ENCODE assay signal across 1 cellular context in genomic region chr10:103082683-103083082, GRCh38.
TF ChIP-seq lines count a peak whose summit lies in the region.

No MANE protein-coding gene starts in this region.

TF ChIP-seq in IMR-90, 13 proteins besides CTCF, POLR2A, EP300 and RAD21:
- TF ChIP-seq CEBPB (IDR thresholded peaks at IDR 0.05; ENCODE audit: low read depth, low read length) (0 out of 2 replicates have a peak, but pooled peaks have one; percentile 33), CHD1 (IDR thresholded peaks at IDR 0.05; ENCODE audit: low read depth, low read length) (no peak), FOS (IDR thresholded peaks at IDR 0.05; ENCODE audit: low read depth, low read length) (no peak), MAZ (IDR thresholded peaks at IDR 0.05; ENCODE audit: borderline replicate concordance, low read depth, low read length) (no peak), SMC3 (IDR thresholded peaks at IDR 0.05; ENCODE audit: low read depth, low read length) (no peak), MAFK (IDR thresholded peaks at IDR 0.05; ENCODE audit: low read depth, low read length) (no peak), NFE2L2 (IDR thresholded peaks at IDR 0.05; ENCODE audit: low read depth, low read length) (no peak)
